Comparison of ENCODE assay signal across 8 cellular contexts in the genomic region with DNA sequence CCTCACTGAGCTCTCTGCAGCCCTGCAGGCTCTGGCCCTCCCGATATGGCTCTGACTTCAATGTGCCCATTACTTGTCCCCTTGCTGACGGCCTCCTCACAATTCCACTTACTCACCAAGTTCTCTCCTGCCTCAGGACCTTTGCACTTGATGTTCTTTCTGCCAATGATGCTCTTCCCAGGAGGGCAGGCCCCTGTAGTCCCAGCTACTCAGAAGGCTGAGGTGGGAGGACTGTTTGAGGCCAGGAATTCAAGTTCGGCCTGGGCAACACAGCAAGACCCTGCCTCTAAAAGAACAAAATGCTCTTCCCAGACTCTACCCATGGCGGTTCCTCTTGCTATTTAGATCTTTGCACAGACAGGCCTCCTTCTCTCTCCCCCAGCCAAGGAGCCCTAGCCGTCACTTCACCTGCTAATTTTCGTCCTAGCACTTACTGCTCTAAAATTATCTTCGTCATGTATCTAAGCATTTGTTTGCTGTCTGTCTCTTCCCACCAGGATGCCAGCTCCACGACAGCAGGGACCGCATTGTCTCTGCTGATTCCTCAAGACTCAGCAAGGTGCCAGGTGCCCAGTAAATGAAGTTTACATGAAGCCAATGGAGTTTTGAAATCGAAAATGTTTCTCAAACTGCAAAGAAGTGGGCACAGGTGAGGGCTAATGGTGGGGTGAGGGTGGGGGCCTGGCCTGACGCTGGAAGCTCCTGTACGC. TPM values are rescaled to one million over a fixed set of nuclear protein-coding genes. Genes with fewer than 3 reads are reported as not detected.
DNase-seq lines count a peak whose midpoint lies in the region; ATAC-seq and TF ChIP-seq lines count a peak whose summit lies in the region.

No MANE protein-coding gene starts in this region.

- H3K27ac ChIP-seq in WERI-Rb-1 (peak overlapping the region; percentile 97; the same call in 1 of the 2 replicates), spleen (peak overlapping the region; percentile 72 to 96 (median 94))

- TF ChIP-seq CTCF in WERI-Rb-1 (IDR thresholded peaks at IDR 0.05; ENCODE audit: low read depth, low read length) = no peak
- no peak for TF ChIP-seq CTCF in foreskin fibroblast (IDR thresholded peaks at IDR 0.05; ENCODE audit: low read depth, low read length)
- peak in 3 of 11 experiments; percentile 49 to 74 (median 49) for TF ChIP-seq CTCF in spleen (IDR thresholded peaks at IDR 0.05 in 8 of 11, conservative IDR thresholded peaks at IDR 0.05 in 3 of 11)

- DNase-seq in NCI-H2171 treated with DMSO at 0.1 percent for 48 hours (lab: John Stamatoyannopoulos, UW) = peak; percentile 55
- no peak for DNase-seq in NCI-H2171 (lab: John Stamatoyannopoulos, UW)
- no peak for DNase-seq in WERI-Rb-1
- DNase-seq in foreskin fibroblast = no peak
- DNase-seq in spleen = no peak
- DNase-seq in NCI-H2081 (lab: John Stamatoyannopoulos, UW) = no peak

- no peaks in the 10 kb centered on the region for H3K9me3 ChIP-seq in WERI-Rb-1 (ENCODE audit: severe bottlenecking)
- H3K9me3 ChIP-seq in spleen = no peaks in the 10 kb centered on the region

- H3K36me3 ChIP-seq in WERI-Rb-1 (peaks cover 26% of the 10 kb centered on the region), spleen (no peaks in the 10 kb centered on the region)

- H3K4me3 ChIP-seq in WERI-Rb-1 (ENCODE audit: low read depth, low read length) (no peak overlapping the region), foreskin fibroblast (ENCODE audit: low read depth in 1 of 2, low read length in 2 of 2) (peak overlapping the region; percentile 14 to 27), spleen (peak overlapping the region in 5 of 8 donors; percentile 76 to 93 (median 81))

- 50 to 58% (median 53%) methylated on average over 12 of the region's 12 CpGs for WGBS in spleen, 5 donors

- H3K27me3 ChIP-seq in WERI-Rb-1 (ENCODE audit: insufficient read depth, low read depth, severe bottlenecking) = no peaks in the 10 kb centered on the region
- no peaks in the 10 kb centered on the region for H3K27me3 ChIP-seq in spleen (replicated peaks in 1 of 7)

- intact Hi-C loops in spleen (cut with DNase I; ENCODE audit: low total_unique reads) = loop anchor here (2.0 to 10.0 kb wide), 2 partner anchors 180 to 354 kb away; partner anchors contain the start of genes ATPAF2 and GID4

- no peak for ATAC-seq in HG03342 (IDR thresholded peaks at IDR 0.05; ENCODE audit: unreplicated experiment)
- no peak for ATAC-seq in GM19023 (IDR thresholded peaks at IDR 0.05; ENCODE audit: unreplicated experiment)

- no peak for TF ChIP-seq POLR2A in spleen (IDR thresholded peaks at IDR 0.05)

- peaks cover 20 to 70% (median 48%) of the 10 kb centered on the region in 6 donors for H3K4me1 ChIP-seq in spleen

RNA-seq across cellular contexts. Expression of gene RAI1, which starts 0.6 kb away (rescaled TPM):
- 10 to 100 TPM; 28.9 to 61.9 (median 40.3) TPM for total RNA-seq in spleen
- 10 to 100 TPM in 1 of 3 donors, 1 to 10 TPM in 2; 5.4 to 19.7 (median 6.1) TPM for polyA plus RNA-seq in spleen
